8 cellular contexts compared by ENCODE assay signal in genomic region chr5:137751869-137752491, GRCh38. TPM values are rescaled to one million over a fixed set of nuclear protein-coding genes. Genes with fewer than 3 reads are reported as not detected.
DNase-seq lines count a peak whose midpoint lies in the region; ATAC-seq, FAIRE-seq and TF ChIP-seq lines count a peak whose summit lies in the region.

No MANE protein-coding gene starts in this region.

- H3K9me3 ChIP-seq in NT2/D1 (ENCODE audit: insufficient read depth, low read length): no peaks in the 10 kb centered on the region
- no peaks in the 10 kb centered on the region for H3K9me3 ChIP-seq in right lobe of liver
- H3K9me3 ChIP-seq in tibial artery: no peaks in the 10 kb centered on the region

- peak overlapping the region; percentile 2 to 99 (median 7) for H3K27ac ChIP-seq in right lobe of liver
- H3K27ac ChIP-seq in tibial artery: peak overlapping the region; percentile 96 to 99

- 1% methylated on average over 7 of the region's 7 CpGs for WGBS in right lobe of liver (ENCODE audit: insufficient coverage, low coverage, low lambda C conversion rate, missing lambda C conversion rate)

- DNase-seq in Caki2 (ENCODE audit: low read depth) (peak; percentile 62), HCEC 1CT (peak; percentile 72), NT2/D1 (ENCODE audit: low read depth, low spot score) (no peak), bronchial epithelial cell (ENCODE audit: low read depth) (peak; percentile 79), right lobe of liver (no peak), tibial artery (peak in 1 of 2 donors; percentile 30)
- no peak for DNase-seq in stimulated activated CD4-positive, alpha-beta T cell treated with anti-CD3 and anti-CD28 coated beads, Interleukin-2, amount 100 ng/mL, for 48 hours

- intact Hi-C loops in right lobe of liver (cut with DNase I): no loop called here
- intact Hi-C loops in tibial artery (cut with DNase I; ENCODE audit: low total_unique reads): loop anchor here (10.0 kb wide), 1 partner anchor 283 kb away; the partner anchor contains the start of gene FAM13B

- no peaks in the 10 kb centered on the region for H3K4me1 ChIP-seq in NT2/D1 (ENCODE audit: insufficient read depth, insufficient read length)
- peaks cover 0 to 22% (median 5%) of the 10 kb centered on the region in 4 donors for H3K4me1 ChIP-seq in right lobe of liver
- H3K4me1 ChIP-seq in tibial artery: peaks cover 0 to 42% (median 16%) of the 10 kb centered on the region in 4 donors

- TF ChIP-seq POLR2A in right lobe of liver (IDR thresholded peaks at IDR 0.05): no peak

- no peak for ATAC-seq in right lobe of liver
- no peak for ATAC-seq in HG03460 (IDR thresholded peaks at IDR 0.05; ENCODE audit: unreplicated experiment)

- H3K9ac ChIP-seq in NT2/D1 (ENCODE audit: insufficient read length, low read depth): peak overlapping the region; percentile 74

- H3K36me3 ChIP-seq in NT2/D1 (ENCODE audit: insufficient read depth, insufficient read length, low read length) (peaks cover 28% of the 10 kb centered on the region), bronchial epithelial cell (ENCODE audit: control insufficient read depth, insufficient read depth, low read length) (peaks cover 2% of the 10 kb centered on the region), right lobe of liver (no peaks in the 10 kb centered on the region), tibial artery (peaks cover 0 to 4% (median 0%) of the 10 kb centered on the region in 3 donors)

- TF ChIP-seq CTCF in bronchial epithelial cell (IDR thresholded peaks at IDR 0.05; ENCODE audit: insufficient read depth, low read length, severe bottlenecking): peak; percentile 67
- TF ChIP-seq CTCF in right lobe of liver (IDR thresholded peaks at IDR 0.05): peak; percentile 59 to 85 (median 77)
- peak; percentile 63 to 72 for TF ChIP-seq CTCF in tibial artery (IDR thresholded peaks at IDR 0.05)

- H3K4me3 ChIP-seq in NT2/D1 (ENCODE audit: insufficient read length, low read depth) (peak overlapping the region; percentile 90), bronchial epithelial cell (ENCODE audit: low read depth, low read length) (peak overlapping the region; percentile 98), right lobe of liver (peak overlapping the region; percentile 79 to 83 (median 80)), tibial artery (peak overlapping the region; percentile 68 to 86)

- H3K27me3 ChIP-seq in NT2/D1 (ENCODE audit: insufficient read depth, insufficient read length) (no peaks in the 10 kb centered on the region), bronchial epithelial cell (ENCODE audit: control insufficient read depth, insufficient read depth, low read length) (no peaks in the 10 kb centered on the region), right lobe of liver (no peaks in the 10 kb centered on the region), tibial artery (no peaks in the 10 kb centered on the region)

- no peak for FAIRE-seq in bronchial epithelial cell (lab: Jason Lieb, UNC)

- in situ Hi-C loops in Caki2 (cut with HindIII; ENCODE audit: low pct_unique_long_range_greater_than_20kb, low sequenced_read_pairs): no loop called here

RNA-seq across cellular contexts. Expression of gene HNRNPA0, which starts 2.2 kb away (rescaled TPM):
- total RNA-seq in Caki2 (2014; rRNA removed; shearing (Covaris generic); ENCODE audit: low replicate concordance): 50.5 and 51.7 TPM in 2 replicates
- total RNA-seq in bronchial epithelial cell (18.3 and 22.1 TPM in 2 replicates), right lobe of liver (1 to 10 TPM; 3.6 to 9.8 (median 8.1) TPM)

RNA-seq across cellular contexts. Expression of gene KLHL3, which starts 16.1 kb away (rescaled TPM):
- total RNA-seq in Caki2 (2014; rRNA removed; shearing (Covaris generic); ENCODE audit: low replicate concordance): not detected in 2 replicates
- total RNA-seq in bronchial epithelial cell (0.53 and 0.90 TPM in 2 replicates), right lobe of liver (1 to 10 TPM; 1.9 to 8.5 (median 3.3) TPM)

Comparison
In these comparisons a context has a peak if more than half of its experiments do, and no peak if none do; other contexts are left out.
1. DNase-seq: peak in Caki2 (single experiment), HCEC 1CT (single experiment) and bronchial epithelial cell (single experiment); none in NT2/D1 (single experiment), right lobe of liver (0 of 3) and stimulated activated CD4-positive, alpha-beta T cell treated with anti-CD3 and anti-CD28 coated beads, Interleukin-2, amount 100 ng/mL, for 48 hours (0 of 2).
2. Peak in every context shown above with its lines, with median percentiles within 50 percentile points of each other: H3K4me3 ChIP-seq and CTCF ChIP-seq.